10 cellular contexts compared by ENCODE assay signal in the genomic region with DNA sequence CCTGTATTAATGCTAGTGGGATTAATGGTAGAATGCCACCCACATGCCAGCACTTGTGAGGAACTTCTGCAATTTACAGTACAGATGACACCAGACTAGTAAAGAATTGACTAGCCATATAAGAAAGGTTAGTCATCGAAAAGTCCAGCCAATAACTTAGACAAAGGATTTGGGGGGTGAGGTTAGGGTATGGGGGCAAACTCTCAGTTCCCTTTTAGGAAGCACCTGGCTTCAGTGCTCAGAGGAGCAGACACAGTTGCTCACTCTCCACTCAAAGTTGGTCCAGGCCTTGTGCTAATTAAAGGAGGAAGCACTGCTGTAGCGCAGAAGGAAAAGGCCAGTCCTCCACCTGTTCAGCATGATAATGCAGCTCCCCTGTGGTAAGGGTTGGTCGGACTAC.
A peak's percentile ranks its signal among the peaks of the same experiment; 100 is the strongest.
DNase-seq lines count a peak whose midpoint lies in the region; ATAC-seq lines count a peak whose summit lies in the region.
"Had no signal": no experiment of that assay in that cellular context is flagged by ENCODE, and none has a peak within 500 bp of the region (broad histone marks: within the 10 kb centered on the region; RNA-seq: fewer than 3 reads in every experiment).

No MANE protein-coding gene starts in this region.

- no peak overlapping the region for H3K4me3 Mint-ChIP-seq in effector memory CD8-positive, alpha-beta T cell

- H3K27ac Mint-ChIP-seq in effector memory CD8-positive, alpha-beta T cell = peak overlapping the region in 1 of 2 donors; percentile 73

- peaks cover 53 to 76% of the 10 kb centered on the region in 2 donors for H3K4me1 Mint-ChIP-seq in effector memory CD8-positive, alpha-beta T cell (ENCODE audit: low read depth in 2 of 2)

- H3K9me3 Mint-ChIP-seq in effector memory CD8-positive, alpha-beta T cell = no peaks in the 10 kb centered on the region

- H3K36me3 Mint-ChIP-seq in effector memory CD8-positive, alpha-beta T cell (ENCODE audit: insufficient read depth) = peaks cover 45% of the 10 kb centered on the region

- peak; percentile 73 for ATAC-seq in GM18498 (IDR thresholded peaks at IDR 0.05; ENCODE audit: unreplicated experiment)
- peak; percentile 51 for ATAC-seq in GM21390 (IDR thresholded peaks at IDR 0.05; ENCODE audit: unreplicated experiment)
- ATAC-seq in HG03432 (IDR thresholded peaks at IDR 0.05; ENCODE audit: unreplicated experiment) = peak; percentile 66
- peak; percentile 27 for ATAC-seq in effector memory CD8-positive, alpha-beta T cell (replicated peaks)

- no peaks in the 10 kb centered on the region for H3K27me3 Mint-ChIP-seq in effector memory CD8-positive, alpha-beta T cell

- DNase-seq in effector memory CD8-positive, alpha-beta T cell = no peak
- DNase-seq in stimulated activated CD4-positive, alpha-beta T cell treated with anti-CD3 and anti-CD28 coated beads, Interleukin-1b, Interleukin-23, amount 100 ng/mL, for 48 hours = no peak
- DNase-seq in SW 1271 (lab: John Stamatoyannopoulos, UW) (no peak), NCI-H82 (lab: John Stamatoyannopoulos, UW) (no peak), NCI-H1694 treated with DMSO at 0.1 percent for 48 hours (lab: John Stamatoyannopoulos, UW) (no peak)
- DNase-seq: NCI-H146, nucleus accumbens had no signal
